Comparison of ENCODE assay signal across 19 cellular contexts in the genomic region with DNA sequence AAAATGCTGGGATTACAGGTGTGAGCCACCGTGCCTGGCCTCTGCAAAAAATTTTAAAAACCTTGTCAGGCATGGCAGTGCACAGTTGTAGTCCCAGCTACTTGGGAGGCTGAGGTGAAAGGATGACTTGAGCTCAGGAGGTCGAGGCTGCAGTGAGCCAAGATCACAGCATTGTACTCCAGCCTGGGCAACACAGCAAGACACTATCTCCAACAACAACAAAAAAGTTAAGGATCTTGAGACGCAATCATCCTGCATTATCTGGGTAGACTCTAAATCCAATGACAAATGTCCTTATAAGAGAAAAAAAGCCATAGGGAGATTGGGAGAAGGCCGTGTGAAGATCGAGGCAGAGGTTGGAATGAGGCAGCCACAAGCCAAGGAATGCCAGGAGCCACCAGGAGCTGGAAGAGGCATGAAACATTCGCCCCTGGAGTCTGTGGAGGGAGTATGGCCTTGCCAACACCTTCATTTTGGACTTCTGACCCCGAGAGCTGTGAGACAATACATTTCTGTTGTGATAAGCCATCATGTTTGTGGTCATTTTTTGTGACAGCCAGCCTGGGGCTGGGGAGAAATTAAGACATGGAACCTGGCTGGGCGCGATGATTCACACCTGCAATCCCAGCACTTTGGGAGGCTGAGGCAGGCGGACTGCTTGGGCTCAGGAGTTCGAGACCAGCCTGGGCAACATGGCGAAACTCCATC. TPM values are rescaled to one million over a fixed set of nuclear protein-coding genes. Genes with fewer than 3 reads are reported as not detected.
DNase-seq lines count a peak whose midpoint lies in the region; ATAC-seq and TF ChIP-seq lines count a peak whose summit lies in the region.
"Had no signal": no experiment of that assay in that cellular context is flagged by ENCODE, and none has a peak within 500 bp of the region (broad histone marks: within the 10 kb centered on the region; RNA-seq: fewer than 3 reads in every experiment).

No MANE protein-coding gene starts in this region.

- no peaks in the 10 kb centered on the region for H4K20me1 ChIP-seq in GM23338 (replicated peaks; ENCODE audit: insufficient read depth)
- H4K20me1 ChIP-seq: BLaER1 had no signal

- H3K27ac Mint-ChIP-seq in activated CD4-positive, alpha-beta T cell treated with anti-CD3 and anti-CD28 coated beads, Interleukin-2, amount 10 ng/mL, durations not matched to agents 7 days and 5 days = peak overlapping the region; percentile 69
- no peak overlapping the region for H3K27ac Mint-ChIP-seq in activated CD4-positive, alpha-beta T cell treated with anti-CD3 and anti-CD28 coated beads, Interleukin-2, amount 10 ng/mL, durations not matched to agents 24 days and 14 days
- H3K27ac Mint-ChIP-seq in central memory CD8-positive, alpha-beta T cell (ENCODE audit: low read depth) = peak overlapping the region; percentile 86
- H3K27ac Mint-ChIP-seq in GM23338 = no peak overlapping the region

- 0 out of 2 replicates have a peak, but pooled peaks cover 4% of the 10 kb centered on the region for H3F3A ChIP-seq in GM23338 (replicated peaks; ENCODE audit: low read depth)

- intact Hi-C loops in activated CD4-positive, alpha-beta T cell treated with anti-CD3 and anti-CD28 coated beads, Interleukin-2, amount 10 ng/mL, durations not matched to agents 24 days and 14 days (cut with micrococcal nuclease) = no loop called here
- intact Hi-C loops in posterior vena cava (cut with DNase I) = loop anchor here in 1 of 2 donors (10.0 kb wide), 1 partner anchor 184 kb away; a partner anchor contains a TSS
- intact Hi-C loops in body of pancreas (cut with DNase I) = loop anchor here (10.0 kb wide), 1 partner anchor 184 kb away; a partner anchor contains a TSS

- H3K79me2 ChIP-seq in GM23338 (replicated peaks; ENCODE audit: insufficient read depth) = no peaks in the 10 kb centered on the region

- H3K9me3 ChIP-seq in HEK293 (ENCODE audit: control insufficient read depth, insufficient read depth, low read depth, low read length) = no peaks in the 10 kb centered on the region
- H3K9me3 ChIP-seq in body of pancreas = no peaks in the 10 kb centered on the region
- H3K9me3 ChIP-seq: BLaER1 had no signal

- H3K9me3 Mint-ChIP-seq in activated CD4-positive, alpha-beta T cell treated with anti-CD3 and anti-CD28 coated beads, Interleukin-2, amount 10 ng/mL, durations not matched to agents 7 days and 5 days = no peaks in the 10 kb centered on the region
- H3K9me3 Mint-ChIP-seq in activated CD4-positive, alpha-beta T cell treated with anti-CD3 and anti-CD28 coated beads, Interleukin-2, amount 10 ng/mL, durations not matched to agents 24 days and 14 days = no peaks in the 10 kb centered on the region
- H3K9me3 Mint-ChIP-seq in central memory CD8-positive, alpha-beta T cell = no peaks in the 10 kb centered on the region
- peaks cover 3% of the 10 kb centered on the region; the same call in 1 of the 3 replicates for H3K9me3 Mint-ChIP-seq in GM23338

- H3K4me3 ChIP-seq in HEK293 (ENCODE audit: low read depth, low read length) (no peak overlapping the region), GM23338 (no peak overlapping the region), body of pancreas (no peak overlapping the region)
- H3K4me3 ChIP-seq: BLaER1, SK-N-MC had no signal

- H2AFZ ChIP-seq in GM23338 = no peak overlapping the region

- CTCF ChIA-PET in activated CD4-positive, alpha-beta T cell treated with anti-CD3 and anti-CD28 coated beads, Interleukin-2, amount 10 ng/mL, durations not matched to agents 7 days and 5 days (lab: Charles Lee) = interaction anchor here (0.7 to 1.6 kb wide), 2 partner anchors 13 to 371 kb away, joined by 3 read pairs; no protein-coding TSS in a partner anchor
- CTCF ChIA-PET in HEK293 (lab: Yijun Ruan, JAX) = interaction anchor here (0.6 to 1.8 kb wide), 5 partner anchors 23 to 549 kb away, joined by 3 to 7 read pairs (median 5); no protein-coding TSS in a partner anchor

- H3K4me1 ChIP-seq in HEK293 (ENCODE audit: control insufficient read depth, insufficient read depth, low read length) = peaks cover 6% of the 10 kb centered on the region
- no peaks in the 10 kb centered on the region for H3K4me1 ChIP-seq in GM23338 (ENCODE audit: insufficient read depth)
- peaks cover 4% of the 10 kb centered on the region for H3K4me1 ChIP-seq in body of pancreas

- POLR2A ChIA-PET in activated CD4-positive, alpha-beta T cell treated with anti-CD3 and anti-CD28 coated beads, Interleukin-2, amount 10 ng/mL, durations not matched to agents 7 days and 5 days (lab: Charles Lee) = no interaction called here
- POLR2A ChIA-PET in HEK293 (lab: Yijun Ruan, JAX) = interaction anchor here (1.5 kb wide), 1 partner anchor 32 kb away, joined by 3 read pairs; a partner anchor contains a TSS

- TF ChIP-seq CTCF in HEK293 (tag by site-specific recombination; IDR thresholded peaks at IDR 0.05) (no peak), GM23338 (conservative IDR thresholded peaks at IDR 0.05; ENCODE audit: low read depth in 2 of 2) (no peak), body of pancreas (IDR thresholded peaks at IDR 0.05) (no peak)

- no peak overlapping the region for H3K27ac ChIP-seq in HEK293 (ENCODE audit: extremely low read depth, low read depth, low read length)
- no peak overlapping the region for H3K27ac ChIP-seq in GM23338 (ENCODE audit: low read depth)
- H3K27ac ChIP-seq in body of pancreas = no peak overlapping the region
- H3K27ac ChIP-seq: 22Rv1, SK-N-MC had no signal

- H3K36me3 ChIP-seq in HEK293 (ENCODE audit: control insufficient read depth in 2 of 2, insufficient read depth in 1 of 2, low read length in 2 of 2) = no peaks in the 10 kb centered on the region; a peak in 1 of 3 replicates
- H3K36me3 ChIP-seq in GM23338 (ENCODE audit: insufficient read depth) = no peaks in the 10 kb centered on the region
- H3K36me3 ChIP-seq in body of pancreas (replicated peaks in 1 of 2; ENCODE audit: insufficient read depth in 1 of 2, low read depth in 2 of 2) = no peaks in the 10 kb centered on the region
- H3K36me3 ChIP-seq: BLaER1 had no signal

- H3K27me3 ChIP-seq in GM23338 (ENCODE audit: insufficient read depth) (no peaks in the 10 kb centered on the region), body of pancreas (no peaks in the 10 kb centered on the region)
- H3K27me3 ChIP-seq: BLaER1 had no signal

- H3K4me1 Mint-ChIP-seq in activated CD4-positive, alpha-beta T cell treated with anti-CD3 and anti-CD28 coated beads, Interleukin-2, amount 10 ng/mL, durations not matched to agents 7 days and 5 days = peaks cover 48% of the 10 kb centered on the region
- peaks cover 23% of the 10 kb centered on the region for H3K4me1 Mint-ChIP-seq in activated CD4-positive, alpha-beta T cell treated with anti-CD3 and anti-CD28 coated beads, Interleukin-2, amount 10 ng/mL, durations not matched to agents 24 days and 14 days
- peaks cover 28% of the 10 kb centered on the region for H3K4me1 Mint-ChIP-seq in central memory CD8-positive, alpha-beta T cell
- H3K4me1 Mint-ChIP-seq in GM23338 = peaks cover 9% of the 10 kb centered on the region

- no peak overlapping the region for H3K4me2 ChIP-seq in GM23338

- 85 to 88% methylated on average over 12 of the region's 12 CpGs for WGBS in body of pancreas, 2 donors

- no peak overlapping the region for H3K4me3 Mint-ChIP-seq in activated CD4-positive, alpha-beta T cell treated with anti-CD3 and anti-CD28 coated beads, Interleukin-2, amount 10 ng/mL, durations not matched to agents 7 days and 5 days
- no peak overlapping the region for H3K4me3 Mint-ChIP-seq in activated CD4-positive, alpha-beta T cell treated with anti-CD3 and anti-CD28 coated beads, Interleukin-2, amount 10 ng/mL, durations not matched to agents 24 days and 14 days
- H3K4me3 Mint-ChIP-seq in central memory CD8-positive, alpha-beta T cell = no peak overlapping the region
- no peak overlapping the region; the same call in 2 of the 3 replicates for H3K4me3 Mint-ChIP-seq in GM23338

- TF ChIP-seq POLR2A in body of pancreas (IDR thresholded peaks at IDR 0.05) = no peak

- no peaks in the 10 kb centered on the region for H3K36me3 Mint-ChIP-seq in activated CD4-positive, alpha-beta T cell treated with anti-CD3 and anti-CD28 coated beads, Interleukin-2, amount 10 ng/mL, durations not matched to agents 7 days and 5 days (ENCODE audit: low read depth)
- no peaks in the 10 kb centered on the region for H3K36me3 Mint-ChIP-seq in activated CD4-positive, alpha-beta T cell treated with anti-CD3 and anti-CD28 coated beads, Interleukin-2, amount 10 ng/mL, durations not matched to agents 24 days and 14 days (ENCODE audit: low read depth)
- peaks cover 11% of the 10 kb centered on the region for H3K36me3 Mint-ChIP-seq in central memory CD8-positive, alpha-beta T cell (ENCODE audit: insufficient read depth)
- H3K36me3 Mint-ChIP-seq in GM23338 (ENCODE audit: low read depth) = no peaks in the 10 kb centered on the region; the same call in 1 of the 3 replicates

- H3K9me2 ChIP-seq in GM23338 (ENCODE audit: insufficient read depth) = no peaks in the 10 kb centered on the region

- no peak for DNase-seq in activated CD4-positive, alpha-beta T cell treated with anti-CD3 and anti-CD28 coated beads, Interleukin-2, amount 10 ng/mL, durations not matched to agents 7 days and 5 days
- no peak for DNase-seq in activated CD4-positive, alpha-beta T cell treated with anti-CD3 and anti-CD28 coated beads, Interleukin-2, amount 10 ng/mL, durations not matched to agents 24 days and 14 days
- DNase-seq in central memory CD8-positive, alpha-beta T cell (ENCODE audit: low spot score in 2 of 2) = no peak
- peak; percentile 32 for DNase-seq in posterior vena cava (ENCODE audit: low spot score)
- DNase-seq in stimulated activated CD4-positive, alpha-beta T cell treated with anti-CD3 and anti-CD28 coated beads, Interleukin-2, amount 100 ng/mL, for 48 hours = no peak
- DNase-seq in GM23338 (ENCODE audit: low spot score) = no peak
- DNase-seq in body of pancreas = no peak
- DNase-seq: DMS79, KBM-7, NCI-H1092, NCI-H446, NCI-H748 treated with DMSO at 0.1 percent for 48 hours, PC-3 had no signal

- no peak for ATAC-seq in central memory CD8-positive, alpha-beta T cell (replicated peaks; ENCODE audit: extremely low read depth, poor library complexity, severe bottlenecking)
- ATAC-seq in GM23338 (no peak), body of pancreas (no peak)
- ATAC-seq: HCT116, PC-3 had no signal

- no peaks in the 10 kb centered on the region for H3K27me3 Mint-ChIP-seq in activated CD4-positive, alpha-beta T cell treated with anti-CD3 and anti-CD28 coated beads, Interleukin-2, amount 10 ng/mL, durations not matched to agents 7 days and 5 days
- H3K27me3 Mint-ChIP-seq in activated CD4-positive, alpha-beta T cell treated with anti-CD3 and anti-CD28 coated beads, Interleukin-2, amount 10 ng/mL, durations not matched to agents 24 days and 14 days = no peaks in the 10 kb centered on the region
- H3K27me3 Mint-ChIP-seq in central memory CD8-positive, alpha-beta T cell = no peaks in the 10 kb centered on the region
- H3K27me3 Mint-ChIP-seq in GM23338 (ENCODE audit: insufficient read depth, low read depth, poor library complexity) = peaks cover 9% of the 10 kb centered on the region

RNA-seq across cellular contexts. Expression of a gene that starts 5.1 kb away (rescaled TPM):
- 10 to 100 TPM; 10.1 to 10.8 TPM for total RNA-seq in activated CD4-positive, alpha-beta T cell treated with anti-CD3 and anti-CD28 coated beads, Interleukin-2, amount 10 ng/mL, durations not matched to agents 7 days and 5 days
- 10.9 and 12.5 TPM in 2 replicates for total RNA-seq in activated CD4-positive, alpha-beta T cell treated with anti-CD3 and anti-CD28 coated beads, Interleukin-2, amount 10 ng/mL, durations not matched to agents 24 days and 14 days
- total RNA-seq in posterior vena cava (1 to 10 TPM; 4.8 to 5.7 TPM), body of pancreas (1 to 10 TPM in 1 of 2 donors, not detected in 1; 2.9 TPM)
- total RNA-seq in GM23338 (2014; rRNA removed; shearing (Covaris generic)) = 8.8 and 9.8 TPM in 2 replicates
- 29.7 and 38.8 TPM in 2 replicates for polyA plus RNA-seq in GM23338 (2016; fragmentation: Nextera tagmentation; extraction: Ambion mirVana)

RNA-seq across cellular contexts. Expression of a gene that starts 13.9 kb away (rescaled TPM):
- 10 to 100 TPM; 24.1 to 25.8 TPM for total RNA-seq in activated CD4-positive, alpha-beta T cell treated with anti-CD3 and anti-CD28 coated beads, Interleukin-2, amount 10 ng/mL, durations not matched to agents 7 days and 5 days
- total RNA-seq in activated CD4-positive, alpha-beta T cell treated with anti-CD3 and anti-CD28 coated beads, Interleukin-2, amount 10 ng/mL, durations not matched to agents 24 days and 14 days = 10.7 and 11.2 TPM in 2 replicates
- total RNA-seq in posterior vena cava = 1 to 10 TPM; 1.8 to 3.6 TPM
- total RNA-seq in GM23338 (2014; rRNA removed; shearing (Covaris generic)) = 5.7 and 5.9 TPM in 2 replicates
- 5.0 and 6.3 TPM in 2 replicates for polyA plus RNA-seq in GM23338 (2016; fragmentation: Nextera tagmentation; extraction: Ambion mirVana)
- 1 to 10 TPM; 2.0 to 4.9 TPM for total RNA-seq in body of pancreas

RNA-seq across cellular contexts. Expression of a gene that starts 21.7 kb away (rescaled TPM):
- 1 to 10 TPM; 1.0 to 1.4 TPM for total RNA-seq in activated CD4-positive, alpha-beta T cell treated with anti-CD3 and anti-CD28 coated beads, Interleukin-2, amount 10 ng/mL, durations not matched to agents 7 days and 5 days
- total RNA-seq in activated CD4-positive, alpha-beta T cell treated with anti-CD3 and anti-CD28 coated beads, Interleukin-2, amount 10 ng/mL, durations not matched to agents 24 days and 14 days = 0.30 and 0.78 TPM in 2 replicates
- total RNA-seq in posterior vena cava (under 1 TPM; 0.28 to 0.38 TPM), body of pancreas (not detected)
- 0.82 and 0.94 TPM in 2 replicates for total RNA-seq in GM23338 (2014; rRNA removed; shearing (Covaris generic))
- 0.38 and 0.52 TPM in 2 replicates for polyA plus RNA-seq in GM23338 (2016; fragmentation: Nextera tagmentation; extraction: Ambion mirVana)
- total RNA-seq: HT1080 had no signal

RNA-seq across cellular contexts. Expression of a gene that starts 31.8 kb away (rescaled TPM):
- total RNA-seq in activated CD4-positive, alpha-beta T cell treated with anti-CD3 and anti-CD28 coated beads, Interleukin-2, amount 10 ng/mL, durations not matched to agents 7 days and 5 days = 10 to 100 TPM; 28.2 to 33.6 TPM
- total RNA-seq in activated CD4-positive, alpha-beta T cell treated with anti-CD3 and anti-CD28 coated beads, Interleukin-2, amount 10 ng/mL, durations not matched to agents 24 days and 14 days = 36.4 and 39.0 TPM in 2 replicates
- 10 to 100 TPM in 1 of 2 donors, 1 to 10 TPM in 1; 8.5 to 12.1 TPM for total RNA-seq in posterior vena cava
- total RNA-seq in GM23338 (2014; rRNA removed; shearing (Covaris generic)) = 39.8 and 50.3 TPM in 2 replicates
- 18.3 TPM in 2 replicates for polyA plus RNA-seq in GM23338 (2016; fragmentation: Nextera tagmentation; extraction: Ambion mirVana)
- total RNA-seq in body of pancreas = 10 to 100 TPM in 1 of 2 donors, 1 to 10 TPM in 1; 8.3 to 37.6 TPM

RNA-seq across cellular contexts. Expression of a gene that starts 32.1 kb away (rescaled TPM):
- 1,000 to 10,000 TPM; 1,477 to 1,601 TPM for total RNA-seq in activated CD4-positive, alpha-beta T cell treated with anti-CD3 and anti-CD28 coated beads, Interleukin-2, amount 10 ng/mL, durations not matched to agents 7 days and 5 days
- 1,885 and 1,938 TPM in 2 replicates for total RNA-seq in activated CD4-positive, alpha-beta T cell treated with anti-CD3 and anti-CD28 coated beads, Interleukin-2, amount 10 ng/mL, durations not matched to agents 24 days and 14 days
- total RNA-seq in posterior vena cava (100 to 1,000 TPM; 746 to 777 TPM), body of pancreas (1,000 to 10,000 TPM; 2,402 to 3,112 TPM)
- 1,660 and 1,898 TPM in 2 replicates for total RNA-seq in GM23338 (2014; rRNA removed; shearing (Covaris generic))
- polyA plus RNA-seq in GM23338 (2016; fragmentation: Nextera tagmentation; extraction: Ambion mirVana) = 2,011 and 2,172 TPM in 2 replicates

Comparison
In these comparisons a context has a peak if more than half of its experiments do, and no peak if none do; other contexts are left out.
1. H3K27ac Mint-ChIP-seq: peak in activated CD4-positive, alpha-beta T cell treated with anti-CD3 and anti-CD28 coated beads, Interleukin-2, amount 10 ng/mL, durations not matched to agents 7 days and 5 days (single experiment) and central memory CD8-positive, alpha-beta T cell (single experiment); none in activated CD4-positive, alpha-beta T cell treated with anti-CD3 and anti-CD28 coated beads, Interleukin-2, amount 10 ng/mL, durations not matched to agents 24 days and 14 days (single experiment) and GM23338 (single experiment).